8 cellular contexts compared by ENCODE assay signal in the genomic region with DNA sequence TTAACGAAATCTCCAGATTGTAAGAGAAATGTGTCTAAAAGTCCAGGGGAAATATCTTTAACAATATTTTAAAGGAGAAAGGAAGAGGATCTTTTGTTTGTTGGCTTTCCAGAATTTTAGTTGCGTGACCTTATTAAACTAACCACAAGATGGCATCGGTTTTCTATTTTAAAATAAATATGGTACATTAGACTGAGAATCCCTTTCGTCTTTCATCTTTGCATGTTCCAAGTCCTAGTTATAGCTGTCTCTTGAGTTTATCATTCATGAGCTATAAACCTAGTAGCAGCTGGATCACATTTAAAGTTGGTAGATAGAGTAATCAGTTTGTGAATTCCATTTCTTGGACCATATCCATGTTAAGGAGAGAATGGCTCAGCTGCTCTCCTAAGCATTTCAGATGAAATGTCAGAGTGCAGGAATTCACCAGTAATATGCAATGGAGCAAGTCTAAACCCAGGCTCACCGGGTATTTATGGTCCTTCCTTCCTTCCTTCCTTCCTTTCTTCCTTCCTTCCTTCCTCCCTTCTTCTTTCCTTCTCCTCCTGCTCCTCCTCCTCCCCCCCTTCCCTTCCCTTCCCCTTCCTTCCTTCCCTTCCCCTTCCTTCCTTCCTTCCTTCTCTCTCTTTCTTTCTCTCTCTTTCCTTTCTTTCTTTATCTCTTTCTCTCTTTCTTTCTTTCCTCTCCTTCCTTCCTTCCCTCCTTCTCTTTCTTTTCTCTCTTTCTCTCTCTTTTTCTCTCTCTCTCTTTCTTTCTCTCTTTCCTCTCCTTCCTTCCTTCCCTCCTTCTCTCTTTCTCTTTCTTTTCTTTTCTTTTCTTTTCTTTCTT. TPM values are rescaled to one million over a fixed set of nuclear protein-coding genes. Genes with fewer than 3 reads are reported as not detected.
DNase-seq lines count a peak whose midpoint lies in the region; ATAC-seq and TF ChIP-seq lines count a peak whose summit lies in the region.

No MANE protein-coding gene starts in this region.

- no TSS peak for BruUV-seq in Calu3 (replicated peaks; lab: Mats Ljungman, UMichigan)

- no peak overlapping the region for H3K4me3 Mint-ChIP-seq in Calu3 (ENCODE audit: low read depth, unreplicated experiment)

- ATAC-seq in heart left ventricle (peak in 1 of 4 donors; percentile 33), GM19452 (IDR thresholded peaks at IDR 0.05; ENCODE audit: unreplicated experiment) (no peak)

- H3K4me1 ChIP-seq in heart left ventricle (peaks cover 0 to 23% (median 0%) of the 10 kb centered on the region in 12 donors), spleen (peaks cover 0 to 42% (median 2%) of the 10 kb centered on the region in 6 donors)

- no peak overlapping the region for H3K27ac Mint-ChIP-seq in Calu3 (ENCODE audit: unreplicated experiment)

- H3K27me3 ChIP-seq in heart left ventricle (no peaks in the 10 kb centered on the region), spleen (replicated peaks in 1 of 7) (no peaks in the 10 kb centered on the region)

- CTCF ChIA-PET in Calu3 (lab: Charles Lee), result interaction anchor here (1.1 kb wide), 1 partner anchor 37 kb away, joined by 3 read pairs; no protein-coding TSS in a partner anchor

- intact Hi-C loops in heart left ventricle (cut with DNase I) (loop anchor here (5.0 to 10.0 kb wide), 9 partner anchors 206 to 938 kb away; no protein-coding TSS in a partner anchor), spleen (cut with DNase I; ENCODE audit: low total_unique reads) (loop anchor here (5.0 to 10.0 kb wide), 2 partner anchors 211 to 738 kb away; no protein-coding TSS in a partner anchor), Calu3 (cut with micrococcal nuclease; ENCODE audit: unreplicated experiment) (loop anchor here (1.0 to 5.0 kb wide), 3 partner anchors 37 to 210 kb away; no protein-coding TSS in a partner anchor)

- H3K9me3 ChIP-seq in heart left ventricle (no peaks in the 10 kb centered on the region), spleen (no peaks in the 10 kb centered on the region)

- no peak overlapping the region for H3K4me3 ChIP-seq in LNCaP clone FGC (ENCODE audit: low read depth, low read length)
- H3K4me3 ChIP-seq in heart left ventricle, result no peak overlapping the region
- H3K4me3 ChIP-seq in spleen, result no peak overlapping the region

- H3K9me3 Mint-ChIP-seq in Calu3 (ENCODE audit: low read depth, unreplicated experiment), result no peaks in the 10 kb centered on the region

- no peaks in the 10 kb centered on the region for H3K27me3 Mint-ChIP-seq in Calu3 (ENCODE audit: unreplicated experiment)

- H3K36me3 Mint-ChIP-seq in Calu3 (ENCODE audit: insufficient read depth, unreplicated experiment), result no peaks in the 10 kb centered on the region

- 8 to 11% (median 9%) methylated on average over 5 of the region's 5 CpGs for WGBS in heart left ventricle, 4 donors
- WGBS in spleen, 5 donors, result 4 to 10% (median 6%) methylated on average over 5 of the region's 5 CpGs

- TF ChIP-seq POLR2A in heart left ventricle (IDR thresholded peaks at IDR 0.05), result no peak
- TF ChIP-seq POLR2A in spleen (IDR thresholded peaks at IDR 0.05), result no peak

- H3K27ac ChIP-seq in VCaP, result peak overlapping the region; percentile 43
- H3K27ac ChIP-seq in heart left ventricle, result no peak overlapping the region
- H3K27ac ChIP-seq in spleen, result peak overlapping the region in 2 of 8 donors; percentile 74 to 80

- DNase-seq in DMS53 (lab: John Stamatoyannopoulos, UW), result peak; percentile 72
- peak; percentile 34 for DNase-seq in LNCaP clone FGC (ENCODE audit: low read depth)
- DNase-seq in heart left ventricle, result no peak
- DNase-seq in spleen, result no peak
- no peak for DNase-seq in activated effector memory CD4-positive, alpha-beta T cell treated with anti-CD3 and anti-CD28 coated beads, Interleukin-2, amount 50 U/mL, for 16 hours
- DNase-seq in Calu3, result no peak

- H3K4me1 Mint-ChIP-seq in Calu3 (ENCODE audit: low read depth, unreplicated experiment), result peaks cover 13% of the 10 kb centered on the region

- TF ChIP-seq CTCF in LNCaP clone FGC (IDR thresholded peaks at IDR 0.05; ENCODE audit: control insufficient read depth, extremely low read depth, insufficient read depth) (peak; percentile 46), VCaP (conservative IDR thresholded peaks at IDR 0.05) (peak; percentile 72), heart left ventricle (IDR thresholded peaks at IDR 0.05) (peak; percentile 23 to 57 (median 43)), spleen (IDR thresholded peaks at IDR 0.05 in 8 of 11, conservative IDR thresholded peaks at IDR 0.05 in 3 of 11) (peak in 9 of 11 experiments; percentile 19 to 58 (median 54)), Calu3 (IDR thresholded peaks at IDR 0.05; ENCODE audit: unreplicated experiment) (no peak)

- H3K36me3 ChIP-seq in heart left ventricle (no peaks in the 10 kb centered on the region), spleen (no peaks in the 10 kb centered on the region)

RNA-seq across cellular contexts. Expression of a gene that starts 57.8 kb away (rescaled TPM):
- total RNA-seq in heart left ventricle (100 to 1,000 TPM in 7 of 9 donors, 10 to 100 TPM in 2; 39.8 to 145 (median 128) TPM), spleen (100 to 1,000 TPM in 3 of 7 donors, 10 to 100 TPM in 4; 43.1 to 104 (median 86.0) TPM), Calu3 (2022) (75.9 and 82.8 TPM in 2 replicates)
- polyA plus RNA-seq in heart left ventricle (10 to 100 TPM; 28.4 to 66.4 TPM), spleen (10 to 100 TPM; 21.2 to 32.8 (median 31.0) TPM)

Comparison
In these comparisons a context has a peak if more than half of its experiments do, and no peak if none do; other contexts are left out.
1. DNase-seq: peak in DMS53 (single experiment) and LNCaP clone FGC (single experiment); none in heart left ventricle (0 of 5), spleen (single experiment), activated effector memory CD4-positive, alpha-beta T cell treated with anti-CD3 and anti-CD28 coated beads, Interleukin-2, amount 50 U/mL, for 16 hours (single experiment) and Calu3 (single experiment).